Comparison of ENCODE assay signal across 30 cellular contexts in genomic region chr9:113238202-113238858, GRCh38.
"Had no signal": no experiment of that assay in that cellular context is flagged by ENCODE, and none has a peak within 500 bp of the region (broad histone marks: within the 10 kb centered on the region; RNA-seq: fewer than 3 reads in every experiment).

No MANE protein-coding gene starts in this region.

- ATAC-seq: left cardiac atrium; left lung; natural killer cell; stimulated activated memory B cell treated with anti-CD40 and anti-IgM and Interleukin-4, amounts not matched to agents 10 μg/mL and 1 μg/mL and 100 μg/mL, for 72 hours; upper lobe of right lung had no signal

- H3K36me3 ChIP-seq: left lung, neural progenitor cell, neutrophil, prostate gland, sigmoid colon, spleen, suprapubic skin, thoracic aorta, tibial artery, upper lobe of right lung had no signal

- H3K4me3 Mint-ChIP-seq: mesothelial cell of epicardium; naive B cell; natural killer cell; nephron progenitor cell; neural progenitor cell; stimulated activated memory B cell treated with anti-CD40 and anti-IgM and Interleukin-4, amounts not matched to agents 10 μg/mL and 1 μg/mL and 100 μg/mL, for 72 hours had no signal

- H3K9ac ChIP-seq: neural progenitor cell had no signal

- H3K4me3 ChIP-seq: left lung, lung, neural progenitor cell, prostate gland, sigmoid colon, spleen, suprapubic skin, thoracic aorta, tibial artery, upper lobe of right lung had no signal

- H3K4me1 ChIP-seq: neural progenitor cell, prostate gland, sigmoid colon had no signal

- DNase-seq: hippocampal formation; kidney glomerular epithelial cell; left cardiac atrium; left lung; mesendoderm; naive B cell; natural killer cell; nephron progenitor cell; occipital lobe; retina; right cardiac atrium; sigmoid colon; small intestine; spleen; stimulated activated CD4-positive, alpha-beta T cell treated with anti-CD3 and anti-CD28 coated beads, Interleukin-4, amount 100 ng/mL, for 4 hours; stimulated activated CD8-positive, alpha-beta memory T cell treated with anti-CD3 and anti-CD28 coated beads, Interleukin-4, amount 100 ng/mL, for 48 hours; stimulated activated naive CD4-positive, alpha-beta T cell treated with Interleukin-2 at 50 U/mL for 16 hours; tibial artery; trophoblast cell; upper lobe of right lung had no signal

- H3K9me3 ChIP-seq: left lung, neutrophil, prostate gland, sigmoid colon, spleen, suprapubic skin, thoracic aorta, tibial artery, upper lobe of right lung had no signal

- H3K27ac ChIP-seq: left lung, neural progenitor cell, neutrophil, prostate gland, sigmoid colon, spleen, suprapubic skin, thoracic aorta, tibial artery, upper lobe of right lung had no signal

- H3K27me3 Mint-ChIP-seq: naive B cell; stimulated activated memory B cell treated with anti-CD40 and anti-IgM and Interleukin-4, amounts not matched to agents 10 μg/mL and 1 μg/mL and 100 μg/mL, for 72 hours had no signal

- H3K4me1 Mint-ChIP-seq: neural progenitor cell had no signal

- FAIRE-seq: keratinocyte, small intestine, urothelium cell line had no signal

- H3K27ac Mint-ChIP-seq: mesothelial cell of epicardium; naive B cell; natural killer cell; nephron progenitor cell; neural progenitor cell; stimulated activated memory B cell treated with anti-CD40 and anti-IgM and Interleukin-4, amounts not matched to agents 10 μg/mL and 1 μg/mL and 100 μg/mL, for 72 hours had no signal

- H2AFZ ChIP-seq: neural progenitor cell had no signal

- H3K9me3 Mint-ChIP-seq: mesothelial cell of epicardium; naive B cell; natural killer cell; nephron progenitor cell; neural progenitor cell; stimulated activated memory B cell treated with anti-CD40 and anti-IgM and Interleukin-4, amounts not matched to agents 10 μg/mL and 1 μg/mL and 100 μg/mL, for 72 hours had no signal

- H3K27me3 ChIP-seq: left lung, neural progenitor cell, neutrophil, sigmoid colon, spleen, suprapubic skin, tibial artery, upper lobe of right lung had no signal

- H3K4me2 ChIP-seq: neural progenitor cell had no signal

- H3K36me3 Mint-ChIP-seq: mesothelial cell of epicardium; naive B cell; natural killer cell; neural progenitor cell; stimulated activated memory B cell treated with anti-CD40 and anti-IgM and Interleukin-4, amounts not matched to agents 10 μg/mL and 1 μg/mL and 100 μg/mL, for 72 hours had no signal
